ENCODE assay signal across 8 cellular contexts in the genomic region with DNA sequence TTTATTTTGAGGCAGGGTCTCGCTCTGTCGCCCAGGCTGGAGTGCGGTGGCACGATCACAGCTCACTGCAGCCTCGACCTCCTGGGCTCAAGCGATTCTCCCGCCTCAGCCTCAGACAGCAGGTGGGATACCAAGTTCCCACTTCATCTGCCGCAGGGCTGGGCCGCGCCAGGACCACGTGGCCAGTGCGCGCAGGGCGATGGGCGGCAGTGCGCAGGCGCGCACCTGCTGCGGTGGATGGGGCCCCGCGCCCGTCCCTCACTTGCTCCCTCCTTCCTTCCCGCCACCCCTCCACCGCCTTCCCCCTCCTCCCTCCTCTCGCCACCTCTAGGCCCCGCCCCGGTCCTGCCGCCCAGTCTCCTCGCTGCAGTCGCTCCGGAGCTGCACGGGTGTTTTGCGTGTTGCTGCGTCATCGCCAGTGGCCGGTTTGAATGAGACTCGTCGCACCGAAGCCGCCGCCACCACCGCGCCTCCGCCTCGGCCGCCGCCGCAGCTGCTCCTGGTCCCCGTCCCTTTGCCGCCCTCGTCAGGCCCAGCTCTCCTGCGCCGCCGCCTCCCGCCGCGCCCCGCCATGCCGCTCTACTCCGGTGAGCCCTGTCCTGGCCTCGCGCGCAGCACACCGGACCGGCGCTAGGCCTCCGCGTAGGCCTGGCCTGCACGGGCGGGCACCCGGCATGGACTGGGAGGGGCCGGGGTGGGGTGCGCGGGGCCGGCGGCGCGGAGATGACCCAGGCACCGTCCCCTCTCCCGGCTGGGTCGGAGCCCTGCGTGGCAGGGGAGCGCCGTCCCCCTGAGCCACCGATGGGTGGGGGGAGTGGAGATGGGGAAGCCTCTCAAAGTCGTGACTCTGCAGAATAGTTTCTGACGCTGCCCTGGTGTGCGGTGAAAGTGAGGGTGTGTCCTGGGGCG. TPM values are rescaled to one million over a fixed set of nuclear protein-coding genes. Genes with fewer than 3 reads are reported as not detected.
DNase-seq lines count a peak whose midpoint lies in the region; ATAC-seq and TF ChIP-seq lines count a peak whose summit lies in the region.

TSS of gene USP14 (plus strand) at position 430 of the 909 bp plus-strand sequence. CDS start at position 572, 142 bp downstream.

- ATAC-seq in GM19372 (IDR thresholded peaks at IDR 0.05; ENCODE audit: low read depth, unreplicated experiment), result peak; percentile 90
- peak; percentile 92 for ATAC-seq in HG03521 (IDR thresholded peaks at IDR 0.05; ENCODE audit: unreplicated experiment)
- peak; percentile 96 for ATAC-seq in left colon

- H3K36me3 Mint-ChIP-seq in activated CD4-positive, alpha-beta T cell treated with anti-CD3 and anti-CD28 coated beads, Interleukin-2, amount 10 ng/mL, durations not matched to agents 7 days and 5 days (ENCODE audit: low read depth), result peaks cover 8% of the 10 kb centered on the region

- no peaks in the 10 kb centered on the region for H3K9me3 Mint-ChIP-seq in activated CD4-positive, alpha-beta T cell treated with anti-CD3 and anti-CD28 coated beads, Interleukin-2, amount 10 ng/mL, durations not matched to agents 7 days and 5 days

- no peaks in the 10 kb centered on the region for H3K27me3 Mint-ChIP-seq in activated CD4-positive, alpha-beta T cell treated with anti-CD3 and anti-CD28 coated beads, Interleukin-2, amount 10 ng/mL, durations not matched to agents 7 days and 5 days

- POLR2A ChIA-PET in activated CD4-positive, alpha-beta T cell treated with anti-CD3 and anti-CD28 coated beads, Interleukin-2, amount 10 ng/mL, durations not matched to agents 7 days and 5 days (lab: Charles Lee), result no interaction called here

- peak within 1 kb of the TSS; percentile 99 for H3K27ac ChIP-seq in C4-2B
- H3K27ac ChIP-seq in coronary artery, result peak within 1 kb of the TSS; percentile 81 to 90

- H3K27ac Mint-ChIP-seq in activated CD4-positive, alpha-beta T cell treated with anti-CD3 and anti-CD28 coated beads, Interleukin-2, amount 10 ng/mL, durations not matched to agents 7 days and 5 days, result peak within 1 kb of the TSS; percentile 98

- peak within 1 kb of the TSS; percentile 100 for H3K4me3 ChIP-seq in coronary artery

- peaks cover 32% of the 10 kb centered on the region for H3K4me1 Mint-ChIP-seq in activated CD4-positive, alpha-beta T cell treated with anti-CD3 and anti-CD28 coated beads, Interleukin-2, amount 10 ng/mL, durations not matched to agents 7 days and 5 days

- H3K4me3 Mint-ChIP-seq in activated CD4-positive, alpha-beta T cell treated with anti-CD3 and anti-CD28 coated beads, Interleukin-2, amount 10 ng/mL, durations not matched to agents 7 days and 5 days, result peak within 1 kb of the TSS; percentile 90

- intact Hi-C loops in left colon (cut with DNase I, micrococcal nuclease), result no loop called here

- DNase-seq in NCI-H69 (lab: John Stamatoyannopoulos, UW), result peak; percentile 100
- DNase-seq in activated CD4-positive, alpha-beta T cell treated with anti-CD3 and anti-CD28 coated beads, Interleukin-2, amount 10 ng/mL, durations not matched to agents 7 days and 5 days, result peak; percentile 98
- peak; percentile 96 for DNase-seq in coronary artery (ENCODE audit: low spot score)
- peak; percentile 98 to 99 for DNase-seq in left colon
- DNase-seq in stimulated activated CD4-positive, alpha-beta T cell treated with anti-CD3 and anti-CD28 coated beads, Interleukin-1b, Interleukin-23, amount 100 ng/mL, for 4 hours (ENCODE audit: low read depth in 2 of 2), result peak; percentile 97

- TF ChIP-seq CTCF in C4-2B (conservative IDR thresholded peaks at IDR 0.05), result no peak; the same call in 1 of the 2 replicates
- TF ChIP-seq CTCF in coronary artery (IDR thresholded peaks at IDR 0.05), result no peak

- CTCF ChIA-PET in activated CD4-positive, alpha-beta T cell treated with anti-CD3 and anti-CD28 coated beads, Interleukin-2, amount 10 ng/mL, durations not matched to agents 7 days and 5 days (lab: Charles Lee), result interaction anchor here (0.8 to 1.8 kb wide), 4 partner anchors 8 to 24 kb away, joined by 3 to 5 read pairs (median 4); no protein-coding TSS in a partner anchor

RNA-seq across cellular contexts. Expression of gene USP14, which starts in this region (rescaled TPM):
- total RNA-seq in activated CD4-positive, alpha-beta T cell treated with anti-CD3 and anti-CD28 coated beads, Interleukin-2, amount 10 ng/mL, durations not matched to agents 7 days and 5 days, result 10 to 100 TPM; 67.4 to 82.5 TPM
- 10 to 100 TPM; 27.9 to 39.3 TPM for total RNA-seq in left colon

Comparison
In these comparisons a context has a peak if more than half of its experiments do, and no peak if none do; other contexts are left out.
1. Peak in every context shown above with its lines: DNase-seq, ATAC-seq, H3K4me3 ChIP-seq and H3K27ac ChIP-seq.